In genomic region chr2:10957396-10957795, GRCh38 we compare ENCODE assay signal across 29 cellular contexts. TPM values are rescaled to one million over a fixed set of nuclear protein-coding genes. Genes with fewer than 3 reads are reported as not detected.
"Had no signal": no experiment of that assay in that cellular context is flagged by ENCODE, and none has a peak within 500 bp of the region (broad histone marks: within the 10 kb centered on the region; RNA-seq: fewer than 3 reads in every experiment).

No MANE protein-coding gene starts in this region.

- H3K27ac ChIP-seq: body of pancreas, colonic mucosa, left lung, lower lobe of right lung, right lobe of liver, skin epidermis, thoracic aorta had no signal

- H3K36me3 ChIP-seq: colonic mucosa, left lung, lower lobe of right lung, right lobe of liver, thoracic aorta had no signal

- H3K27me3 ChIP-seq: body of pancreas, colonic mucosa, dorsolateral prefrontal cortex, right lobe of liver had no signal

- H3K4me3 ChIP-seq: body of pancreas, colonic mucosa, dorsolateral prefrontal cortex, left lung, lower lobe of right lung, mucosa of descending colon, right lobe of liver, skin epidermis, thoracic aorta had no signal

- ATAC-seq: activated CD4-positive, alpha-beta T cell treated with anti-CD3 and anti-CD28 coated beads for 36 hours; activated CD8-positive, alpha-beta memory T cell treated with anti-CD3 and anti-CD28 coated beads, Interleukin-2, amount 10 ng/mL, durations not matched to agents 7 days and 5 days; activated CD8-positive, alpha-beta T cell treated with anti-CD3 and anti-CD28 coated beads, Interleukin-2, amount 10 ng/mL, durations not matched to agents 7 days and 5 days; body of pancreas; left lung; lower lobe of right lung; mucosa of descending colon; right lobe of liver; stimulated activated effector memory CD8-positive, alpha-beta T cell treated with anti-CD3 and anti-CD28 coated beads, Interleukin-12 subunit alpha, Interleukin-12 subunit beta, amount 100 ng/mL, for 72 hours had no signal

- H3K9me3 ChIP-seq: body of pancreas, colonic mucosa, left lung, lower lobe of right lung, mucosa of descending colon, right lobe of liver, thoracic aorta had no signal

- H3K4me1 ChIP-seq: body of pancreas, colonic mucosa, left lung, lower lobe of right lung, right lobe of liver had no signal

- DNase-seq: activated B cell treated with CpG ODN at 0.5 μM for 24 hours; activated CD4-positive, alpha-beta T cell treated with anti-CD3 and anti-CD28 coated beads for 36 hours; activated CD8-positive, alpha-beta memory T cell treated with anti-CD3 and anti-CD28 coated beads, Interleukin-2, amount 10 ng/mL, durations not matched to agents 7 days and 5 days; activated CD8-positive, alpha-beta T cell treated with anti-CD3 and anti-CD28 coated beads, Interleukin-2, amount 10 ng/mL, durations not matched to agents 7 days and 5 days; activated naive CD4-positive, alpha-beta T cell treated with Interleukin-2 at 50 U/mL for 16 hours; activated T-cell treated with anti-CD3 and anti-CD28 coated beads, Interleukin-2, amount 50 U/mL, for 48 hours; body of pancreas; colonic mucosa; dorsolateral prefrontal cortex; effector memory CD4-positive, alpha-beta T cell; immature natural killer cell; left lung; lower lobe of right lung; mesendoderm; mucosa of descending colon; right lobe of liver; stimulated activated CD4-positive, alpha-beta T cell treated with anti-CD3 and anti-CD28 coated beads, Interleukin-12 subunit alpha, Interleukin-12 subunit beta, amount 100 ng/mL, for 4 hours; stimulated activated CD4-positive, alpha-beta T cell treated with anti-CD3 and anti-CD28 coated beads, Interleukin-4, amount 100 ng/mL, for 1 hour; T-helper 1 cell; trophoblast cell had no signal

RNA-seq across cellular contexts. Expression of gene KCNF1, which starts 45.7 kb away (rescaled TPM):
- total RNA-seq: activated B cell treated with CpG ODN at 0.5 μM for 24 hours; activated CD4-positive, alpha-beta T cell treated with anti-CD3 and anti-CD28 coated beads for 36 hours; activated CD8-positive, alpha-beta memory T cell treated with anti-CD3 and anti-CD28 coated beads, Interleukin-2, amount 10 ng/mL, durations not matched to agents 7 days and 5 days; activated CD8-positive, alpha-beta T cell treated with anti-CD3 and anti-CD28 coated beads, Interleukin-2, amount 10 ng/mL, durations not matched to agents 7 days and 5 days; activated T-helper 2 cell treated with anti-CD3 and anti-CD28 coated beads, Interferon-gamma antibody, Interleukin-2, Interleukin-4, amounts not matched to agents 10 μg/mL and 5 μg/mL and 100 μg/mL, durations not matched to agents 14 hours and 24 hours and 36 hours; aorta; left lung; lower lobe of right lung; natural killer cell treated with Interleukin-12 subunit alpha and Interleukin-12 subunit beta and Interleukin-15 and Interleukin-18, amount 100 ng/mL, for 72 hours; osteocyte; renal cortical epithelial cell; right lobe of liver; subcutaneous adipose tissue; thoracic aorta had no signal
- polyA plus RNA-seq: aorta, immature natural killer cell had no signal
